Comparison of ENCODE assay signal across 1 cellular context in genomic region chr21:34730756-34731445, GRCh38.
TF ChIP-seq lines count a peak whose summit lies in the region.

No MANE protein-coding gene starts in this region.

TF ChIP-seq in GM12878, 131 proteins besides CTCF, POLR2A, EP300 and RAD21 (continued from another document):
- TF ChIP-seq ZBTB11 (CRISPR knock-in tag; IDR thresholded peaks at IDR 0.05) (no peak), ESRRA (IDR thresholded peaks at IDR 0.05; ENCODE audit: low read length) (no peak), POU2F2 (IDR thresholded peaks at IDR 0.05; ENCODE audit: borderline replicate concordance, low read depth, low read length) (no peak), NBN (IDR thresholded peaks at IDR 0.05) (no peak), IRF4 (IDR thresholded peaks at IDR 0.05; ENCODE audit: low read depth, low read length) (no peak), CBX5 (IDR thresholded peaks at IDR 0.05; ENCODE audit: low read depth) (no peak), ATF3 (IDR thresholded peaks at IDR 0.05; ENCODE audit: borderline replicate concordance, extremely low read depth, low read depth, low read length) (no peak), SREBF2 (IDR thresholded peaks at IDR 0.05; ENCODE audit: low read length) (no peak), SMC3 (IDR thresholded peaks at IDR 0.05; ENCODE audit: borderline replicate concordance, low read length) (no peak), HDAC2 (IDR thresholded peaks at IDR 0.05) (no peak), TCF7 (IDR thresholded peaks at IDR 0.05; ENCODE audit: borderline replicate concordance) (no peak)
- TF ChIP-seq, protein P1, sequence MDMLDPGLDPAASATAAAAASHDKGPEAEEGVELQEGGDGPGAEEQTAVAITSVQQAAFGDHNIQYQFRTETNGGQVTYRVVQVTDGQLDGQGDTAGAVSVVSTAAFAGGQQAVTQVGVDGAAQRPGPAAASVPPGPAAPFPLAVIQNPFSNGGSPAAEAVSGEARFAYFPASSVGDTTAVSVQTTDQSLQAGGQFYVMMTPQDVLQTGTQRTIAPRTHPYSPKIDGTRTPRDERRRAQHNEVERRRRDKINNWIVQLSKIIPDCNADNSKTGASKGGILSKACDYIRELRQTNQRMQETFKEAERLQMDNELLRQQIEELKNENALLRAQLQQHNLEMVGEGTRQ (IDR thresholded peaks at IDR 0.05; ENCODE audit: borderline replicate concordance, low read depth, low read length), result no peak
- TF ChIP-seq, protein P2, sequence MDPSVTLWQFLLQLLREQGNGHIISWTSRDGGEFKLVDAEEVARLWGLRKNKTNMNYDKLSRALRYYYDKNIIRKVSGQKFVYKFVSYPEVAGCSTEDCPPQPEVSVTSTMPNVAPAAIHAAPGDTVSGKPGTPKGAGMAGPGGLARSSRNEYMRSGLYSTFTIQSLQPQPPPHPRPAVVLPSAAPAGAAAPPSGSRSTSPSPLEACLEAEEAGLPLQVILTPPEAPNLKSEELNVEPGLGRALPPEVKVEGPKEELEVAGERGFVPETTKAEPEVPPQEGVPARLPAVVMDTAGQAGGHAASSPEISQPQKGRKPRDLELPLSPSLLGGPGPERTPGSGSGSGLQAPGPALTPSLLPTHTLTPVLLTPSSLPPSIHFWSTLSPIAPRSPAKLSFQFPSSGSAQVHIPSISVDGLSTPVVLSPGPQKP (IDR thresholded peaks at IDR 0.05; ENCODE audit: low read depth, low read length), result no peak
TF ChIP-seq in GM12878: peak in this region for 0.
